ENCODE assay signal across 11 cellular contexts in genomic region chr11:66676279-66676919, GRCh38. TPM values are rescaled to one million over a fixed set of nuclear protein-coding genes. Genes with fewer than 3 reads are reported as not detected.
A peak's percentile ranks its signal among the peaks of the same experiment; 100 is the strongest.
DNase-seq lines count a peak whose midpoint lies in the region; ATAC-seq, FAIRE-seq and TF ChIP-seq lines count a peak whose summit lies in the region.
"Had no signal": no experiment of that assay in that cellular context is flagged by ENCODE, and none has a peak within 500 bp of the region (broad histone marks: within the 10 kb centered on the region; RNA-seq: fewer than 3 reads in every experiment).

No MANE protein-coding gene starts in this region.

- TF ChIP-seq CTCF in lower lobe of right lung (IDR thresholded peaks at IDR 0.05), result no peak

- H3K36me3 ChIP-seq in lower lobe of right lung, result no peaks in the 10 kb centered on the region

- H3K4me1 ChIP-seq in lower lobe of right lung, result peaks cover 38% of the 10 kb centered on the region

- ATAC-seq in stimulated activated naive CD8-positive, alpha-beta T cell treated with anti-CD3 and anti-CD28 coated beads, Interleukin-15, Interleukin-2, amounts not matched to agents 100 U/mL and 50 U/mL, for 24 hours, result no peak
- ATAC-seq in lower lobe of right lung, result no peak
- ATAC-seq in HG02981 (IDR thresholded peaks at IDR 0.05; ENCODE audit: unreplicated experiment), result no peak
- no peak for ATAC-seq in activated CD4-positive, CD25-positive, alpha-beta regulatory T cell treated with anti-CD3 and anti-CD28 coated beads, Interleukin-2, amount 50 U/mL, for 24 hours

- no peaks in the 10 kb centered on the region for H3K9me3 Mint-ChIP-seq in stimulated activated naive CD8-positive, alpha-beta T cell treated with anti-CD3 and anti-CD28 coated beads, Interleukin-15, Interleukin-2, amounts not matched to agents 100 ng/mL and 50 ng/mL, for 24 hours
- H3K9me3 Mint-ChIP-seq in activated naive CD8-positive, alpha-beta T cell (ENCODE audit: low read depth), result no peaks in the 10 kb centered on the region

- intact Hi-C loops in lower lobe of right lung (cut with DNase I), result no loop called here

- H3K27ac ChIP-seq in lower lobe of right lung, result no peak overlapping the region

- peak overlapping the region; percentile 97 for H3K27ac Mint-ChIP-seq in stimulated activated naive CD8-positive, alpha-beta T cell treated with anti-CD3 and anti-CD28 coated beads, Interleukin-15, Interleukin-2, amounts not matched to agents 100 ng/mL and 50 ng/mL, for 24 hours
- peak overlapping the region; percentile 98 for H3K27ac Mint-ChIP-seq in activated naive CD8-positive, alpha-beta T cell

- H3K9me3 ChIP-seq in lower lobe of right lung, result no peaks in the 10 kb centered on the region

- no peaks in the 10 kb centered on the region for H3K27me3 Mint-ChIP-seq in stimulated activated naive CD8-positive, alpha-beta T cell treated with anti-CD3 and anti-CD28 coated beads, Interleukin-15, Interleukin-2, amounts not matched to agents 100 ng/mL and 50 ng/mL, for 24 hours
- no peaks in the 10 kb centered on the region for H3K27me3 Mint-ChIP-seq in activated naive CD8-positive, alpha-beta T cell

- no peak for FAIRE-seq in RCC 7860 (lab: Jason Lieb, UNC)

- H3K4me3 Mint-ChIP-seq in stimulated activated naive CD8-positive, alpha-beta T cell treated with anti-CD3 and anti-CD28 coated beads, Interleukin-15, Interleukin-2, amounts not matched to agents 100 ng/mL and 50 ng/mL, for 24 hours, result peak overlapping the region; percentile 93
- peak overlapping the region; percentile 96 for H3K4me3 Mint-ChIP-seq in activated naive CD8-positive, alpha-beta T cell

- DNase-seq in stimulated activated naive CD8-positive, alpha-beta T cell treated with anti-CD3 and anti-CD28 coated beads, Interleukin-15, Interleukin-2, amounts not matched to agents 100 U/mL and 50 U/mL, for 24 hours, result no peak
- DNase-seq in lower lobe of right lung (no peak), NCI-H526 treated with DMSO at 0.1 percent for 48 hours (lab: John Stamatoyannopoulos, UW) (no peak), RCC 7860 (ENCODE audit: low spot score) (no peak)
- DNase-seq: activated CD4-positive, alpha-beta T cell treated with anti-CD3 and anti-CD28 coated beads for 4 hours; GDM1; kidney glomerular epithelial cell had no signal

- peak overlapping the region; percentile 85 for H3K4me3 ChIP-seq in lower lobe of right lung

- no peaks in the 10 kb centered on the region for H3K27me3 ChIP-seq in lower lobe of right lung (ENCODE audit: low read depth)

- H3K4me1 Mint-ChIP-seq in stimulated activated naive CD8-positive, alpha-beta T cell treated with anti-CD3 and anti-CD28 coated beads, Interleukin-15, Interleukin-2, amounts not matched to agents 100 ng/mL and 50 ng/mL, for 24 hours (ENCODE audit: low read depth), result peaks cover 40% of the 10 kb centered on the region
- peaks cover 38% of the 10 kb centered on the region for H3K4me1 Mint-ChIP-seq in activated naive CD8-positive, alpha-beta T cell (ENCODE audit: low read depth)

- peaks cover 13% of the 10 kb centered on the region for H3K36me3 Mint-ChIP-seq in stimulated activated naive CD8-positive, alpha-beta T cell treated with anti-CD3 and anti-CD28 coated beads, Interleukin-15, Interleukin-2, amounts not matched to agents 100 ng/mL and 50 ng/mL, for 24 hours (ENCODE audit: low read depth)
- no peaks in the 10 kb centered on the region for H3K36me3 Mint-ChIP-seq in activated naive CD8-positive, alpha-beta T cell

RNA-seq across cellular contexts. Expression of gene RBM4B, which starts 1.3 kb away (rescaled TPM):
- total RNA-seq in lower lobe of right lung, result 17.6 TPM

RNA-seq across cellular contexts. Expression of gene RBM4, which starts 37.9 kb away (rescaled TPM):
- 107 TPM for total RNA-seq in lower lobe of right lung

RNA-seq across cellular contexts. Expression of gene SPTBN2, which starts 52.6 kb away (rescaled TPM):
- total RNA-seq in lower lobe of right lung, result 6.4 TPM

RNA-seq across cellular contexts. Expression of gene RBM14, which starts 60.0 kb away (rescaled TPM):
- 93.4 TPM for total RNA-seq in lower lobe of right lung
